Comparison of ENCODE assay signal across 13 cellular contexts in the genomic region with DNA sequence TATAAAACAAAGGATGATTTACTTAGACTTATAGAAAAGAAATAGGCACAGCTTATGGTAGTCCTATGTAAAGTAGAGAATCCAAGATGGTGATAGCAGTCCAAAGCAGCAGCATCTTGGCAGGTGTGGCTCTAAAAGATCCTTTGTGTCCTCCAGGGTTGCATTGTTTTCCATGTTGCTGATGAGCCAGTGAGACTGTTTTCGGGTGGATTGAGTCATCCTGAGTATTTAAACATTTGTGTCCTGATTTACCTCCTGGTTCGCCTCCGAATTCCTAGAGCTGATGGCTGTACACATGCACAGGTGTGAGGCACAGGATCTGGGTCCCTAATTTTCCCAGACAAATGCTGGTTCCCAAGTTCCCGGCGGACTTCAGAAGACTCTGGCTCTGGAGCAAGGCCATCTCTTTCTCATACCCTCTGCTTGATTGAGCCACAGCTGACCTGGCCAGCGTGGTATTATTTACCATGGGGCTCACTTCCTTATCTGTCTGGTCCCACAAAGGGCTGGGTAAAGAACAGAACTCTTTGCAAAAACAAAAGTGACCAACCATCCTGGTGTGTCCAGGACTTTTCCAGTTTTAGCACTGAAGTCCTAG. TPM values are rescaled to one million over a fixed set of nuclear protein-coding genes. Genes with fewer than 3 reads are reported as not detected.
DNase-seq lines count a peak whose midpoint lies in the region; ATAC-seq and TF ChIP-seq lines count a peak whose summit lies in the region.
"Had no signal": no experiment of that assay in that cellular context is flagged by ENCODE, and none has a peak within 500 bp of the region (broad histone marks: within the 10 kb centered on the region; RNA-seq: fewer than 3 reads in every experiment).

No MANE protein-coding gene starts in this region.

- H3K27ac Mint-ChIP-seq in stimulated activated naive B cell treated with anti-CD40 and anti-IgM and Interleukin-4, amounts not matched to agents 10 μg/mL and 1 μg/mL and 100 μg/mL, for 72 hours = no peak overlapping the region
- H3K27ac Mint-ChIP-seq: activated naive CD4-positive, alpha-beta T cell treated with anti-CD3 and anti-CD28 coated beads, Interleukin-2, amount 50 U/mL, for 24 hours; CD4-positive, CD25-positive, alpha-beta regulatory T cell had no signal

- H3K4me3 Mint-ChIP-seq in stimulated activated naive B cell treated with anti-CD40 and anti-IgM and Interleukin-4, amounts not matched to agents 10 μg/mL and 1 μg/mL and 100 μg/mL, for 72 hours = no peak overlapping the region
- H3K4me3 Mint-ChIP-seq: activated naive CD4-positive, alpha-beta T cell treated with anti-CD3 and anti-CD28 coated beads, Interleukin-2, amount 50 U/mL, for 24 hours; CD4-positive, CD25-positive, alpha-beta regulatory T cell had no signal

- H3K4me3 ChIP-seq in fibroblast of the aortic adventitia (ENCODE audit: low read depth, low read length) (no peak overlapping the region), WERI-Rb-1 (ENCODE audit: low read depth, low read length) (no peak overlapping the region)
- H3K4me3 ChIP-seq: cardiac muscle cell, mucosa of descending colon had no signal

- no peaks in the 10 kb centered on the region for H3K36me3 Mint-ChIP-seq in stimulated activated naive B cell treated with anti-CD40 and anti-IgM and Interleukin-4, amounts not matched to agents 10 μg/mL and 1 μg/mL and 100 μg/mL, for 72 hours
- H3K36me3 Mint-ChIP-seq: activated naive CD4-positive, alpha-beta T cell treated with anti-CD3 and anti-CD28 coated beads, Interleukin-2, amount 50 U/mL, for 24 hours; CD4-positive, CD25-positive, alpha-beta regulatory T cell had no signal

- no peak for TF ChIP-seq CTCF in fibroblast of the aortic adventitia (IDR thresholded peaks at IDR 0.05; ENCODE audit: insufficient read depth, low read length)
- no peak for TF ChIP-seq CTCF in WERI-Rb-1 (IDR thresholded peaks at IDR 0.05; ENCODE audit: low read depth, low read length)

- peaks cover 16 to 24% of the 10 kb centered on the region in 2 donors for H3K27me3 Mint-ChIP-seq in stimulated activated naive B cell treated with anti-CD40 and anti-IgM and Interleukin-4, amounts not matched to agents 10 μg/mL and 1 μg/mL and 100 μg/mL, for 72 hours

- no peaks in the 10 kb centered on the region for H3K9me3 Mint-ChIP-seq in stimulated activated naive B cell treated with anti-CD40 and anti-IgM and Interleukin-4, amounts not matched to agents 10 μg/mL and 1 μg/mL and 100 μg/mL, for 72 hours
- H3K9me3 Mint-ChIP-seq: activated naive CD4-positive, alpha-beta T cell treated with anti-CD3 and anti-CD28 coated beads, Interleukin-2, amount 50 U/mL, for 24 hours; CD4-positive, CD25-positive, alpha-beta regulatory T cell had no signal

- no peaks in the 10 kb centered on the region for H3K27me3 ChIP-seq in WERI-Rb-1 (ENCODE audit: insufficient read depth, low read depth, severe bottlenecking)

- no peaks in the 10 kb centered on the region for H3K36me3 ChIP-seq in WERI-Rb-1
- H3K36me3 ChIP-seq: cardiac muscle cell had no signal

- no peak overlapping the region for H3K27ac ChIP-seq in WERI-Rb-1
- H3K27ac ChIP-seq: cardiac muscle cell had no signal

- peak; percentile 78 for ATAC-seq in SK-N-SH treated with all-trans-retinoic acid at 6 μM for 48 hours
- peak; percentile 22 to 24 for ATAC-seq in stimulated activated naive B cell treated with anti-CD40 and anti-IgM and Interleukin-4, amounts not matched to agents 10 μg/mL and 1 μg/mL and 100 μg/mL, for 72 hours (replicated peaks)
- ATAC-seq in GM19452 (IDR thresholded peaks at IDR 0.05; ENCODE audit: unreplicated experiment) = no peak
- no peak for ATAC-seq in GM21367 (IDR thresholded peaks at IDR 0.05; ENCODE audit: unreplicated experiment)

- no peaks in the 10 kb centered on the region for H3K9me3 ChIP-seq in WERI-Rb-1 (ENCODE audit: severe bottlenecking)
- H3K9me3 ChIP-seq: mucosa of descending colon had no signal

- peak; percentile 20 for DNase-seq in HCEC 1CT
- peak; percentile 29 for DNase-seq in fibroblast of the aortic adventitia (ENCODE audit: low read depth)
- DNase-seq in stimulated activated naive B cell treated with anti-CD40 and anti-IgM and Interleukin-4, amounts not matched to agents 10 μg/mL and 1 μg/mL and 100 μg/mL, for 72 hours = no peak
- DNase-seq in WERI-Rb-1 = no peak
- no peak for DNase-seq in AG08396 (ENCODE audit: low spot score)

- peaks cover 5 to 6% of the 10 kb centered on the region in 2 donors for H3K4me1 Mint-ChIP-seq in stimulated activated naive B cell treated with anti-CD40 and anti-IgM and Interleukin-4, amounts not matched to agents 10 μg/mL and 1 μg/mL and 100 μg/mL, for 72 hours

TF ChIP-seq in SK-N-SH treated with all-trans-retinoic acid at 6 μM for 48 hours, 23 proteins besides CTCF, POLR2A, EP300 and RAD21:
- TF ChIP-seq CSDC2 (CRISPR knock-in tag; IDR thresholded peaks at IDR 0.05) (no peak), OSR1 (CRISPR knock-in tag; IDR thresholded peaks at IDR 0.05) (no peak), PPARA (CRISPR knock-in tag; IDR thresholded peaks at IDR 0.05; ENCODE audit: borderline replicate concordance) (no peak), ZNF70 (CRISPR knock-in tag; IDR thresholded peaks at IDR 0.05) (no peak), ZC3H10 (CRISPR knock-in tag; IDR thresholded peaks at IDR 0.05) (no peak), ZFP3 (CRISPR knock-in tag; IDR thresholded peaks at IDR 0.05) (no peak)
- TF ChIP-seq, protein P1, sequence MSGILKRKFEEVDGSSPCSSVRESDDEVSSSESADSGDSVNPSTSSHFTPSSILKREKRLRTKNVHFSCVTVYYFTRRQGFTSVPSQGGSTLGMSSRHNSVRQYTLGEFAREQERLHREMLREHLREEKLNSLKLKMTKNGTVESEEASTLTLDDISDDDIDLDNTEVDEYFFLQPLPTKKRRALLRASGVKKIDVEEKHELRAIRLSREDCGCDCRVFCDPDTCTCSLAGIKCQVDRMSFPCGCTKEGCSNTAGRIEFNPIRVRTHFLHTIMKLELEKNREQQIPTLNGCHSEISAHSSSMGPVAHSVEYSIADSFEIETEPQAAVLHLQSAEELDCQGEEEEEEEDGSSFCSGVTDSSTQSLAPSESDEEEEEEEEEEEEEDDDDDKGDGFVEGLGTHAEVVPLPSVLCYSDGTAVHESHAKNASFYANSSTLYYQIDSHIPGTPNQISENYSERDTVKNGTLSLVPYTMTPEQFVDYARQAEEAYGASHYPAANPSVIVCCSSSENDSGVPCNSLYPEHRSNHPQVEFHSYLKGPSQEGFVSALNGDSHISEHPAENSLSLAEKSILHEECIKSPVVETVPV (CRISPR knock-in tag; IDR thresholded peaks at IDR 0.05) = no peak

RNA-seq across cellular contexts. Expression of a gene that starts 51.0 kb away (rescaled TPM):
- total RNA-seq in fibroblast of the aortic adventitia (ENCODE audit: low replicate concordance) = 9.4 and 12.7 TPM in 2 replicates
- total RNA-seq: CD4-positive, CD25-positive, alpha-beta regulatory T cell; HT-29 had no signal

Comparison
In these comparisons a context has a peak if more than half of its experiments do, and no peak if none do; other contexts are left out.
1. DNase-seq: peak in HCEC 1CT (single experiment) and fibroblast of the aortic adventitia (single experiment); none in stimulated activated naive B cell treated with anti-CD40 and anti-IgM and Interleukin-4, amounts not matched to agents 10 μg/mL and 1 μg/mL and 100 μg/mL, for 72 hours (single experiment), WERI-Rb-1 (single experiment) and AG08396 (single experiment).
2. ATAC-seq: peak in SK-N-SH treated with all-trans-retinoic acid at 6 μM for 48 hours (single experiment) and stimulated activated naive B cell treated with anti-CD40 and anti-IgM and Interleukin-4, amounts not matched to agents 10 μg/mL and 1 μg/mL and 100 μg/mL, for 72 hours (2 of 2); none in GM19452 (single experiment) and GM21367 (single experiment).